In the genomic region with DNA sequence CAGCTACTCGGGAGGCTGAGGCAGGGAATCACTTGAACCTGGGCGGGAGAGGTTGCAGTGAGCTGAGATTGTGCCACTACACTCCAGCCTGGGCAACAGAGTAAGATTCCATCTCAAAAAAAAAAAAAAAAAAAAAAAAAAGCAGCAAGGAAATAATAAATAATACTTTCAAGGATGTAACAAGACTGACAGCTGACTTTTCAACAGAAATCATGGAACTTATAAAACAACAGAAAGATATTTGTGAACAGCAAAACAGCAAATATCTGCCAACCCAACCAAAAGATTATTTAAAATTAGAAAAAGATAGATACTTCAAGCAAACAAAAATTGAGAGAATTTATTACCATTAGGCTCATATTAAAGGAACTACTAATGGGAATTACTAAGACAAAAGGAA, we compare ENCODE assay signal across 24 cellular contexts.
"Had no signal": no experiment of that assay in that cellular context is flagged by ENCODE, and none has a peak within 500 bp of the region (broad histone marks: within the 10 kb centered on the region; RNA-seq: fewer than 3 reads in every experiment).

No MANE protein-coding gene starts in this region.

- DNase-seq: activated CD4-positive, alpha-beta T cell treated with anti-CD3 and anti-CD28 coated beads for 4 hours; activated CD8-positive, alpha-beta memory T cell treated with anti-CD3 and anti-CD28 coated beads, Interleukin-2, amount 50 U/mL, for 4 hours; activated CD8-positive, alpha-beta T cell treated with anti-CD3 and anti-CD28 coated beads for 36 hours; activated gamma-delta T cell treated with Interleukin-2 at 50 U/mL for 16 hours; activated naive CD4-positive, alpha-beta T cell treated with anti-CD3 and anti-CD28 coated beads, Interleukin-2, amount 10 ng/mL, durations not matched to agents 7 days and 5 days; activated naive CD8-positive, alpha-beta T cell treated with anti-CD3 and anti-CD28 coated beads for 36 hours; activated T-cell treated with anti-CD3 and anti-CD28 coated beads, Interleukin-2, amount 50 U/mL, for 72 hours; anterior cingulate cortex; caudate nucleus; colonic mucosa; dermis blood vessel endothelial cell; NCI-H1092; NCI-H1417; NCI-H2029 treated with DMSO at 0.1 percent for 48 hours; NCI-H226; NCI-H526; NCI-H82; PC-3; SHP77; T-helper 17 cell; T-helper 9 cell; WERI-Rb-1 had no signal

- H3K27me3 ChIP-seq: colonic mucosa had no signal

- H3K4me1 Mint-ChIP-seq: activated naive CD4-positive, alpha-beta T cell treated with anti-CD3 and anti-CD28 coated beads, Interleukin-2, amount 10 ng/mL, durations not matched to agents 7 days and 5 days; activated naive CD8-positive, alpha-beta T cell treated with anti-CD3 and anti-CD28 coated beads for 36 hours; T-helper 17 cell had no signal

- H3K4me3 Mint-ChIP-seq: activated CD8-positive, alpha-beta T cell treated with anti-CD3 and anti-CD28 coated beads for 36 hours; activated naive CD4-positive, alpha-beta T cell treated with anti-CD3 and anti-CD28 coated beads, Interleukin-2, amount 10 ng/mL, durations not matched to agents 7 days and 5 days; activated naive CD8-positive, alpha-beta T cell treated with anti-CD3 and anti-CD28 coated beads for 36 hours; activated T-cell treated with anti-CD3 and anti-CD28 coated beads, Interleukin-2, amount 50 U/mL, for 72 hours; T-helper 17 cell had no signal

- H3K4me1 ChIP-seq: colonic mucosa had no signal

- H3K9me3 ChIP-seq: colonic mucosa had no signal

- H3K27me3 Mint-ChIP-seq: activated CD8-positive, alpha-beta T cell treated with anti-CD3 and anti-CD28 coated beads for 36 hours; activated naive CD4-positive, alpha-beta T cell treated with anti-CD3 and anti-CD28 coated beads, Interleukin-2, amount 10 ng/mL, durations not matched to agents 7 days and 5 days; activated naive CD8-positive, alpha-beta T cell treated with anti-CD3 and anti-CD28 coated beads for 36 hours; T-helper 17 cell had no signal

- H3K36me3 Mint-ChIP-seq: activated naive CD4-positive, alpha-beta T cell treated with anti-CD3 and anti-CD28 coated beads, Interleukin-2, amount 10 ng/mL, durations not matched to agents 7 days and 5 days had no signal

- H3K4me3 ChIP-seq: colonic mucosa had no signal

- H3K27ac ChIP-seq: colonic mucosa, WERI-Rb-1 had no signal

- H3K36me3 ChIP-seq: colonic mucosa, WERI-Rb-1 had no signal

- H3K27ac Mint-ChIP-seq: activated CD8-positive, alpha-beta T cell treated with anti-CD3 and anti-CD28 coated beads for 36 hours; activated naive CD4-positive, alpha-beta T cell treated with anti-CD3 and anti-CD28 coated beads, Interleukin-2, amount 10 ng/mL, durations not matched to agents 7 days and 5 days; activated naive CD8-positive, alpha-beta T cell treated with anti-CD3 and anti-CD28 coated beads for 36 hours; activated T-cell treated with anti-CD3 and anti-CD28 coated beads, Interleukin-2, amount 50 U/mL, for 72 hours; activated T-helper 2 cell treated with anti-CD3 and anti-CD28 coated beads, Interferon-gamma antibody, Interleukin-2, Interleukin-4, amounts not matched to agents 10 μg/mL and 5 μg/mL and 100 μg/mL, durations not matched to agents 14 hours and 24 hours and 36 hours; T-helper 17 cell had no signal

- ATAC-seq: activated CD4-positive, CD25-positive, alpha-beta regulatory T cell treated with anti-CD3 and anti-CD28 coated beads, Interleukin-2, amount 50 U/mL, for 24 hours; activated CD8-positive, alpha-beta T cell treated with anti-CD3 and anti-CD28 coated beads for 36 hours; activated T-cell treated with anti-CD3 and anti-CD28 coated beads, Interleukin-2, amount 50 U/mL, for 72 hours; PC-3; T-helper 17 cell had no signal
